10 cellular contexts compared by ENCODE assay signal in genomic region chr14:102579696-102580551, GRCh38. TPM values are rescaled to one million over a fixed set of nuclear protein-coding genes. Genes with fewer than 3 reads are reported as not detected.
DNase-seq lines count a peak whose midpoint lies in the region; ATAC-seq, FAIRE-seq and TF ChIP-seq lines count a peak whose summit lies in the region.
"Had no signal": no experiment of that assay in that cellular context is flagged by ENCODE, and none has a peak within 500 bp of the region (broad histone marks: within the 10 kb centered on the region; RNA-seq: fewer than 3 reads in every experiment).

No MANE protein-coding gene starts in this region.

- H3K4ac ChIP-seq in mesenchymal stem cell (ENCODE audit: low read depth in 1 of 2, low read length in 2 of 2): peak overlapping the region in 1 of 2 experiments; percentile 89

- H3K4me1 ChIP-seq in mesenchymal stem cell (ENCODE audit: control insufficient read depth, insufficient read depth, low read depth, low read length): peaks cover 15% of the 10 kb centered on the region
- H3K4me1 ChIP-seq in effector memory CD4-positive, alpha-beta T cell (ENCODE audit: control insufficient read depth, insufficient read depth, low read length, poor library complexity, severe bottlenecking): no peaks in the 10 kb centered on the region

- no peak overlapping the region for H2BK5ac ChIP-seq in mesenchymal stem cell (ENCODE audit: low read depth, low read length, poor library complexity, severe bottlenecking)

- no peaks in the 10 kb centered on the region for H3K79me1 ChIP-seq in mesenchymal stem cell (replicated peaks; ENCODE audit: low read length, poor library complexity, severe bottlenecking)

- H3K14ac ChIP-seq in mesenchymal stem cell (ENCODE audit: low read length in 2 of 2): no peak overlapping the region

- H2AFZ ChIP-seq in mesenchymal stem cell (ENCODE audit: low read depth, low read length): peak overlapping the region; percentile 8

- H3K18ac ChIP-seq in mesenchymal stem cell (ENCODE audit: low read depth in 1 of 2, low read length in 2 of 2): peak overlapping the region; percentile 40 to 66

- ATAC-seq in GM21390 (IDR thresholded peaks at IDR 0.05; ENCODE audit: unreplicated experiment) (no peak), HG03439 (IDR thresholded peaks at IDR 0.05; ENCODE audit: unreplicated experiment) (no peak)

- no peak overlapping the region for H2BK120ac ChIP-seq in mesenchymal stem cell (ENCODE audit: low read depth, low read length)

- H3K27ac ChIP-seq in mesenchymal stem cell (ENCODE audit: low read length, poor library complexity, severe bottlenecking): peak overlapping the region; percentile 16
- no peak overlapping the region for H3K27ac ChIP-seq in effector memory CD4-positive, alpha-beta T cell (ENCODE audit: insufficient read depth, low read length, poor library complexity, severe bottlenecking)

- H3K9me3 ChIP-seq in MG63 (no peaks in the 10 kb centered on the region), mesenchymal stem cell (ENCODE audit: control insufficient read depth, low read length) (no peaks in the 10 kb centered on the region)
- no peaks in the 10 kb centered on the region for H3K9me3 ChIP-seq in effector memory CD4-positive, alpha-beta T cell (ENCODE audit: control insufficient read depth, low read length)

- peak overlapping the region; percentile 84 for H3K9ac ChIP-seq in mesenchymal stem cell (ENCODE audit: low read length)

- DNase-seq in AG09309 (ENCODE audit: low read depth): peak; percentile 20
- peak; percentile 15 for DNase-seq in MG63
- peak; percentile 52 for DNase-seq in dedifferentiated amniotic fluid mesenchymal stem cell (ENCODE audit: extremely low spot score)
- DNase-seq in mesenchymal stem cell: peak; percentile 89
- no peak for DNase-seq in effector memory CD4-positive, alpha-beta T cell
- DNase-seq in D721Med (ENCODE audit: insufficient read length, low spot score): no peak
- DNase-seq: NCI-H345; stimulated activated CD4-positive, alpha-beta T cell treated with anti-CD3 and anti-CD28 coated beads, Interleukin-15, amount 100 ng/mL, for 24 hours had no signal

- H2AK5ac ChIP-seq in mesenchymal stem cell (ENCODE audit: low read length, severe bottlenecking): no peak overlapping the region

- WGBS in mesenchymal stem cell: 53% methylated on average over 19 of the region's 19 CpGs

- TF ChIP-seq CTCF in AG09309 (IDR thresholded peaks at IDR 0.05; ENCODE audit: control insufficient read depth, insufficient read depth, low read depth, low read length, missing control alignments) (no peak), D721Med (IDR thresholded peaks at IDR 0.05; ENCODE audit: insufficient read depth, missing control alignments) (no peak)

- peak overlapping the region; percentile 65 to 82 for H2BK12ac ChIP-seq in mesenchymal stem cell (ENCODE audit: low read length in 2 of 2)

- H3K4me3 ChIP-seq in AG09309 (ENCODE audit: control insufficient read depth, low read depth, low read length): peak overlapping the region; percentile 25
- no peak overlapping the region for H3K4me3 ChIP-seq in MG63
- H3K4me3 ChIP-seq in mesenchymal stem cell (ENCODE audit: insufficient read depth in 1 of 2, low read depth in 1 of 2, low read length in 2 of 2): peak overlapping the region in 1 of 2 experiments; percentile 57
- no peak overlapping the region for H3K4me3 ChIP-seq in effector memory CD4-positive, alpha-beta T cell (ENCODE audit: insufficient read depth, low read depth, low read length, poor library complexity, severe bottlenecking)

- peak overlapping the region; percentile 89 for H4K91ac ChIP-seq in mesenchymal stem cell (ENCODE audit: low read length)

- no peak overlapping the region for H3K23ac ChIP-seq in mesenchymal stem cell (ENCODE audit: low read length in 2 of 2)

- peak overlapping the region; percentile 15 for H3K4me2 ChIP-seq in mesenchymal stem cell (ENCODE audit: low read length, poor library complexity, severe bottlenecking)

- H3K36me3 ChIP-seq in MG63 (no peaks in the 10 kb centered on the region), mesenchymal stem cell (ENCODE audit: control insufficient read depth in 1 of 2, insufficient read depth in 2 of 2, low read depth in 1 of 2, low read length in 2 of 2) (no peaks in the 10 kb centered on the region)
- H3K36me3 ChIP-seq in effector memory CD4-positive, alpha-beta T cell (ENCODE audit: control insufficient read depth, insufficient read depth, low read length): no peaks in the 10 kb centered on the region

- peak overlapping the region; percentile 94 for H4K8ac ChIP-seq in mesenchymal stem cell (ENCODE audit: low read length)

- peak overlapping the region; percentile 93 for H2BK15ac ChIP-seq in mesenchymal stem cell (ENCODE audit: low read depth, poor library complexity, severe bottlenecking)

- no peak for FAIRE-seq in D721Med (lab: Jason Lieb, UNC)

- H3K27me3 ChIP-seq in MG63 (no peaks in the 10 kb centered on the region), mesenchymal stem cell (ENCODE audit: control insufficient read depth in 1 of 2, insufficient read depth in 1 of 2, low read length in 2 of 2) (no peaks in the 10 kb centered on the region)
- no peaks in the 10 kb centered on the region for H3K27me3 ChIP-seq in effector memory CD4-positive, alpha-beta T cell (replicated peaks; ENCODE audit: control insufficient read depth, insufficient read depth, low read length, poor library complexity, severe bottlenecking)

RNA-seq across cellular contexts. Expression of gene RCOR1, which starts 12.5 kb away (rescaled TPM):
- 7.1 and 12.0 TPM in 2 replicates for total RNA-seq in MG63 (2014; rRNA removed; shearing (Covaris generic); ENCODE audit: low replicate concordance)
- polyA plus RNA-seq in mesenchymal stem cell (2013, experiment 1 of 2): 13.8 TPM
- polyA plus RNA-seq in mesenchymal stem cell (2013, experiment 2 of 2): 13.5 TPM

Comparison
In these comparisons a context has a peak if more than half of its experiments do, and no peak if none do; other contexts are left out.
1. DNase-seq: peak in AG09309 (single experiment), MG63 (single experiment), dedifferentiated amniotic fluid mesenchymal stem cell (single experiment) and mesenchymal stem cell (single experiment); none in effector memory CD4-positive, alpha-beta T cell (0 of 3) and D721Med (single experiment).